In the genomic region with DNA sequence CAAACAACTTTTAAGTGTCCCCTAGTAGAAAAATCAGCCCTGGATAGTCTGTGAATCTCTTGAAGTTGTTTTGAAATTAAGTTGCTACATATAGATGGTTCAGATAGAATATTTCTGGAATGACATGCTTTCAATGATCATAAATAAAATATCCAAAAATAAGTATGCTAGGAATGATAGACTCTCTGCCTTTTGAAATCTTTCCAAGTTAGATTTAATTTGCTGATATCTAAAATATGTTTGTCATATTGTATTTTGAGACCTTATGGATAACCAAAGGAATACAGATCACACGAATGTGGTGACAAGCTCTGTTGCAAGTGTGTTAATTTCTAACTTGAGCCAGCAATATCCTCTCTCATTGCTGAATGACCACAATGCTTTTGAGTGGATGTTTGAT, we compare ENCODE assay signal across 22 cellular contexts.
"Had no signal": no experiment of that assay in that cellular context is flagged by ENCODE, and none has a peak within 500 bp of the region (broad histone marks: within the 10 kb centered on the region; RNA-seq: fewer than 3 reads in every experiment).

No MANE protein-coding gene starts in this region.

- ATAC-seq: activated T-cell treated with anti-CD3 and anti-CD28 coated beads, Interleukin-2, amount 50 U/mL, for 72 hours; gastroesophageal sphincter; left cardiac atrium; sciatic nerve had no signal

- H3K36me3 Mint-ChIP-seq: activated naive CD4-positive, alpha-beta T cell treated with anti-CD3 and anti-CD28 coated beads, Interleukin-2, amount 10 ng/mL, durations not matched to agents 7 days and 5 days; memory B cell; type B pancreatic cell had no signal

- H3K4me1 ChIP-seq: gastroesophageal sphincter, testis, vagina had no signal

- H3K27me3 ChIP-seq: esophagus squamous epithelium, gastroesophageal sphincter, testis, vagina had no signal

- H3K4me3 ChIP-seq: esophagus squamous epithelium, gastroesophageal sphincter, testis, vagina had no signal

- H3K4me1 Mint-ChIP-seq: activated CD4-positive, alpha-beta memory T cell treated with anti-CD3 and anti-CD28 coated beads, Interleukin-2, amount 10 ng/mL, durations not matched to agents 7 days and 5 days; activated CD4-positive, alpha-beta T cell treated with anti-CD3 and anti-CD28 coated beads, Interleukin-2, amount 10 ng/mL, durations not matched to agents 24 days and 14 days; activated naive CD4-positive, alpha-beta T cell treated with anti-CD3 and anti-CD28 coated beads, Interleukin-2, amount 10 ng/mL, durations not matched to agents 7 days and 5 days; memory B cell had no signal

- H3K27me3 Mint-ChIP-seq: activated CD4-positive, alpha-beta memory T cell treated with anti-CD3 and anti-CD28 coated beads, Interleukin-2, amount 10 ng/mL, durations not matched to agents 7 days and 5 days; activated CD4-positive, alpha-beta T cell treated with anti-CD3 and anti-CD28 coated beads, Interleukin-2, amount 10 ng/mL, durations not matched to agents 24 days and 14 days; activated naive CD4-positive, alpha-beta T cell treated with anti-CD3 and anti-CD28 coated beads, Interleukin-2, amount 10 ng/mL, durations not matched to agents 7 days and 5 days; memory B cell; type B pancreatic cell had no signal

- H3K27ac ChIP-seq: esophagus squamous epithelium, gastroesophageal sphincter, testis, vagina had no signal

- H3K9me3 ChIP-seq: esophagus squamous epithelium, gastroesophageal sphincter, testis, vagina had no signal

- H3K27ac Mint-ChIP-seq: activated CD4-positive, alpha-beta memory T cell treated with anti-CD3 and anti-CD28 coated beads, Interleukin-2, amount 10 ng/mL, durations not matched to agents 7 days and 5 days; activated CD4-positive, alpha-beta T cell treated with anti-CD3 and anti-CD28 coated beads, Interleukin-2, amount 10 ng/mL, durations not matched to agents 24 days and 14 days; activated naive CD4-positive, alpha-beta T cell treated with anti-CD3 and anti-CD28 coated beads, Interleukin-2, amount 10 ng/mL, durations not matched to agents 7 days and 5 days; activated T-cell treated with anti-CD3 and anti-CD28 coated beads, Interleukin-2, amount 50 U/mL, for 72 hours; memory B cell; nephron progenitor cell; type B pancreatic cell had no signal

- H3K9me3 Mint-ChIP-seq: activated CD4-positive, alpha-beta T cell treated with anti-CD3 and anti-CD28 coated beads, Interleukin-2, amount 10 ng/mL, durations not matched to agents 24 days and 14 days; nephron progenitor cell; type B pancreatic cell had no signal

- H3K4me3 Mint-ChIP-seq: activated CD4-positive, alpha-beta memory T cell treated with anti-CD3 and anti-CD28 coated beads, Interleukin-2, amount 10 ng/mL, durations not matched to agents 7 days and 5 days; activated CD4-positive, alpha-beta T cell treated with anti-CD3 and anti-CD28 coated beads, Interleukin-2, amount 10 ng/mL, durations not matched to agents 24 days and 14 days; activated naive CD4-positive, alpha-beta T cell treated with anti-CD3 and anti-CD28 coated beads, Interleukin-2, amount 10 ng/mL, durations not matched to agents 7 days and 5 days; activated T-cell treated with anti-CD3 and anti-CD28 coated beads, Interleukin-2, amount 50 U/mL, for 72 hours; memory B cell; nephron progenitor cell; type B pancreatic cell had no signal

- DNase-seq: activated CD4-positive, alpha-beta memory T cell treated with anti-CD3 and anti-CD28 coated beads, Interleukin-2, amount 10 ng/mL, durations not matched to agents 7 days and 5 days; activated CD4-positive, alpha-beta T cell treated with anti-CD3 and anti-CD28 coated beads, Interleukin-2, amount 10 ng/mL, durations not matched to agents 24 days and 14 days; activated effector memory CD4-positive, alpha-beta T cell treated with Interleukin-2 at 50 U/mL for 16 hours; activated naive CD4-positive, alpha-beta T cell treated with anti-CD3 and anti-CD28 coated beads, Interleukin-2, amount 10 ng/mL, durations not matched to agents 7 days and 5 days; activated T-cell treated with anti-CD3 and anti-CD28 coated beads, Interleukin-2, amount 50 U/mL, for 72 hours; caudate nucleus; effector memory CD4-positive, alpha-beta T cell; esophagus squamous epithelium; head of caudate nucleus; hypothalamus; left cardiac atrium; nephron progenitor cell; nucleus accumbens; posterior cingulate gyrus; stimulated activated CD4-positive, alpha-beta T cell treated with anti-CD3 and anti-CD28 coated beads, Interleukin-4, amount 100 ng/mL, for 1 hour; stimulated activated naive CD4-positive, alpha-beta T cell; testis had no signal

- H3K36me3 ChIP-seq: esophagus squamous epithelium, gastroesophageal sphincter, vagina had no signal
